15 cellular contexts compared by ENCODE assay signal in the genomic region with DNA sequence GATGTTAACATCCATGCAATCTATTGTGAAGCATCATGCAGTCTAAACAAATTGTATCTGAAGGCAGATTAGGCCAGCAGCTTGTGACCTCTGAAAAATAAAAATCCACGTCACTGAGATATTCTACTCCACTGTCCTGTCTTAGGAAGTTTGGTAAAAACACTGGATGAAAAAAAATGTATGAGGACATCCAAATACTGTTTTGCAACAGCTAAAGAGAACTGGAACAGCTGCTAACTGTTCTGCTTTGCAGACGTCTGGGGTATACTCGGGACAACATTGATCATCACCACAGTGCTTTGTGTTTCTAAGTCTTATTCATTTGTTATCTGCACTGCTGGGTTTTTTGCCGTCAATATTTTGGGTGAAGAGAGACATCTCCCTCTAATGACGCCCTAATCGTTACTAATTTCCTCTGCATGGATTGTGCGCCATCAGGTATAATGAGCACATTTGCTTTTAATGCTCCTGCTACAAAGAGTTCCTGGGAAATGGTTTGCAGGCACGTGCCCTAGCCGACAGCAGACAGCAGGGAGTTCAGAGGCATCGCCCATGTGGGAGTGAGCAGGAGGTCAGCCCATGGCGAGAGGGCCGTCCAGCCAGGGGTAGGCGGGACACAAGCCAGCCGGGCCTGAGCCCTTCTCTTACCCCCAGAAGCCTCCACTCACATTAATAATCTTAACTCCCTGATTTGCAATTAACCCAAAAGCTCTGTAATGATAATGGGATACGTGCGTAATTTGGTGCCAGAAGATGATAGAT.
DNase-seq lines count a peak whose midpoint lies in the region; ATAC-seq, FAIRE-seq and TF ChIP-seq lines count a peak whose summit lies in the region.
"Had no signal": no experiment of that assay in that cellular context is flagged by ENCODE, and none has a peak within 500 bp of the region (broad histone marks: within the 10 kb centered on the region; RNA-seq: fewer than 3 reads in every experiment).

No MANE protein-coding gene starts in this region.

- no peaks in the 10 kb centered on the region for H3K36me3 Mint-ChIP-seq in nephron progenitor cell (ENCODE audit: low read depth)

- H3K27me3 Mint-ChIP-seq in nephron progenitor cell (ENCODE audit: low read depth, poor library complexity), result peaks cover 6% of the 10 kb centered on the region

- FAIRE-seq in H54 (lab: Jason Lieb, UNC), result no peak

- no peak overlapping the region for H3K9ac ChIP-seq in smooth muscle cell (ENCODE audit: low read depth)
- H3K9ac ChIP-seq: BLaER1 treated with 17β-estradiol and CSF1 and Interleukin-3, amounts not matched to agents 10 nM and 100 nM had no signal

- no peak overlapping the region for H3K4me3 Mint-ChIP-seq in nephron progenitor cell

- H3K9me3 ChIP-seq in upper lobe of right lung, result no peaks in the 10 kb centered on the region
- H3K9me3 ChIP-seq in smooth muscle cell (replicated peaks; ENCODE audit: low read depth), result no peaks in the 10 kb centered on the region
- H3K9me3 ChIP-seq in A673 (ENCODE audit: low read depth, low read length, poor library complexity, severe bottlenecking), result no peaks in the 10 kb centered on the region
- H3K9me3 ChIP-seq: BLaER1 treated with 17β-estradiol and CSF1 and Interleukin-3, amounts not matched to agents 10 nM and 100 nM had no signal

- no peaks in the 10 kb centered on the region for H3K36me3 ChIP-seq in upper lobe of right lung
- H3K36me3 ChIP-seq in smooth muscle cell (ENCODE audit: low read depth), result no peaks in the 10 kb centered on the region
- H3K36me3 ChIP-seq in A673 (ENCODE audit: insufficient read depth, low read length, poor library complexity, severe bottlenecking), result no peaks in the 10 kb centered on the region
- H3K36me3 ChIP-seq: BLaER1 treated with 17β-estradiol and CSF1 and Interleukin-3, amounts not matched to agents 10 nM and 100 nM had no signal

- no peak overlapping the region for H3K4me2 ChIP-seq in smooth muscle cell
- H3K4me2 ChIP-seq: BLaER1 treated with 17β-estradiol and CSF1 and Interleukin-3, amounts not matched to agents 10 nM and 100 nM had no signal

- H3F3A ChIP-seq in smooth muscle cell (ENCODE audit: low read depth), result no peaks in the 10 kb centered on the region

- intact Hi-C loops in Right ventricle myocardium superior (cut with DNase I), result no loop called here
- intact Hi-C loops in upper lobe of right lung (cut with DNase I), result no loop called here
- intact Hi-C loops in A673 (cut with micrococcal nuclease; ENCODE audit: unreplicated experiment), result no loop called here

- H3K4me1 ChIP-seq in upper lobe of right lung, result no peaks in the 10 kb centered on the region
- H3K4me1 ChIP-seq in smooth muscle cell (ENCODE audit: low read depth), result no peaks in the 10 kb centered on the region
- H3K4me1 ChIP-seq in A673 (ENCODE audit: insufficient read depth, low read length, poor library complexity, severe bottlenecking), result no peaks in the 10 kb centered on the region
- H3K4me1 ChIP-seq: BLaER1 treated with 17β-estradiol and CSF1 and Interleukin-3, amounts not matched to agents 10 nM and 100 nM had no signal

- H3K79me2 ChIP-seq in smooth muscle cell (ENCODE audit: low read depth), result no peaks in the 10 kb centered on the region

- ATAC-seq in Right ventricle myocardium superior (ENCODE audit: poor library complexity) (peak; percentile 83), upper lobe of right lung (peak; percentile 34)
- ATAC-seq: PC-3 had no signal

- no peak for TF ChIP-seq POLR2A in H54 (IDR thresholded peaks at IDR 0.05; ENCODE audit: low read depth, low read length)

- BruUV-seq in A673 (replicated peaks; lab: Mats Ljungman, UMichigan), result no TSS peak

- DNase-seq in NCI-H748 (lab: John Stamatoyannopoulos, UW; ENCODE audit: unreplicated experiment) (peak; percentile 20), NCI-H748 treated with DMSO at 0.1 percent for 48 hours (lab: John Stamatoyannopoulos, UW) (no peak), Right ventricle myocardium superior (peak; percentile 68), nephron progenitor cell (peak; percentile 23), upper lobe of right lung (no peak), smooth muscle cell (lab: John Stamatoyannopoulos, UW; ENCODE audit: unreplicated experiment) (no peak), H54 (ENCODE audit: insufficient read length, low spot score) (no peak), A673 (ENCODE audit: low spot score) (no peak)
- DNase-seq: MV-4-11, NCI-H1417 treated with DMSO at 0.1 percent for 48 hours, NCI-H2029 treated with DMSO at 0.1 percent for 48 hours, NCI-H524, PC-3 had no signal

- POLR2A ChIA-PET in A673 (lab: Charles Lee; ENCODE audit: low non-redundant PET), result no interaction called here

- no peaks in the 10 kb centered on the region for H3K9me3 Mint-ChIP-seq in nephron progenitor cell

- H3K4me3 ChIP-seq in upper lobe of right lung (no peak overlapping the region), smooth muscle cell (no peak overlapping the region), A673 (ENCODE audit: low read depth, low read length, poor library complexity, severe bottlenecking) (no peak overlapping the region)
- H3K4me3 ChIP-seq: BLaER1 treated with 17β-estradiol and CSF1 and Interleukin-3, amounts not matched to agents 10 nM and 100 nM had no signal

- H3K27ac ChIP-seq in upper lobe of right lung (no peak overlapping the region), smooth muscle cell (ENCODE audit: low read depth) (no peak overlapping the region), A673 (ENCODE audit: low read depth, low read length, poor library complexity, severe bottlenecking) (no peak overlapping the region)
- H3K27ac ChIP-seq: 22Rv1; BLaER1 treated with 17β-estradiol and CSF1 and Interleukin-3, amounts not matched to agents 10 nM and 100 nM had no signal

- H3K27ac Mint-ChIP-seq in nephron progenitor cell, result peak overlapping the region; percentile 26

- 82% methylated on average over 16 of the region's 16 CpGs for WGBS in smooth muscle cell (ENCODE audit: low lambda C conversion rate)

- H3K27me3 ChIP-seq in upper lobe of right lung (peaks cover 7% of the 10 kb centered on the region), smooth muscle cell (ENCODE audit: low read depth) (no peaks in the 10 kb centered on the region), A673 (replicated peaks; ENCODE audit: insufficient read depth, low read depth, low read length, poor library complexity) (peaks cover 18% of the 10 kb centered on the region)
- H3K27me3 ChIP-seq: BLaER1 treated with 17β-estradiol and CSF1 and Interleukin-3, amounts not matched to agents 10 nM and 100 nM had no signal

- peaks cover 39% of the 10 kb centered on the region for H3K4me1 Mint-ChIP-seq in nephron progenitor cell

- H2AFZ ChIP-seq in smooth muscle cell (ENCODE audit: low read depth), result no peak overlapping the region

- TF ChIP-seq CTCF in nephron progenitor cell (IDR thresholded peaks at IDR 0.05), result no peak
- TF ChIP-seq CTCF in upper lobe of right lung (IDR thresholded peaks at IDR 0.05), result no peak
- no peak for TF ChIP-seq CTCF in smooth muscle cell (IDR thresholded peaks at IDR 0.05; ENCODE audit: borderline replicate concordance, insufficient read depth, poor library complexity, severe bottlenecking)
- no peak for TF ChIP-seq CTCF in A673 (conservative IDR thresholded peaks at IDR 0.05; ENCODE audit: low read depth, low read length)

- CTCF ChIA-PET in A673 (lab: Charles Lee), result no interaction called here

- H4K20me1 ChIP-seq in smooth muscle cell (ENCODE audit: low read depth), result no peaks in the 10 kb centered on the region
- H4K20me1 ChIP-seq: BLaER1 treated with 17β-estradiol and CSF1 and Interleukin-3, amounts not matched to agents 10 nM and 100 nM had no signal

Comparison
In these comparisons a context has a peak if more than half of its experiments do, and no peak if none do; other contexts are left out.
1. DNase-seq: peak in NCI-H748 (single experiment), Right ventricle myocardium superior (single experiment) and nephron progenitor cell (single experiment); none in NCI-H748 treated with DMSO at 0.1 percent for 48 hours (single experiment), upper lobe of right lung (single experiment), smooth muscle cell (single experiment), H54 (single experiment) and A673 (single experiment).